9 cellular contexts compared by ENCODE assay signal in genomic region chr1:34924759-34925555, GRCh38. TPM values are rescaled to one million over a fixed set of nuclear protein-coding genes. Genes with fewer than 3 reads are reported as not detected.
DNase-seq lines count a peak whose midpoint lies in the region; ATAC-seq, FAIRE-seq and TF ChIP-seq lines count a peak whose summit lies in the region.
"Had no signal": no experiment of that assay in that cellular context is flagged by ENCODE, and none has a peak within 500 bp of the region (broad histone marks: within the 10 kb centered on the region; RNA-seq: fewer than 3 reads in every experiment).

No MANE protein-coding gene starts in this region.

- H3K4me1 ChIP-seq in left ventricle myocardium inferior (peaks cover 14% of the 10 kb centered on the region), esophagus squamous epithelium (peaks cover 3 to 19% (median 12%) of the 10 kb centered on the region in 3 donors)

- TF ChIP-seq CTCF in left ventricle myocardium inferior (IDR thresholded peaks at IDR 0.05; ENCODE audit: borderline replicate concordance) = no peak
- no peak for TF ChIP-seq CTCF in esophagus squamous epithelium (IDR thresholded peaks at IDR 0.05)

- H3K4me1 Mint-ChIP-seq in activated naive CD8-positive, alpha-beta T cell treated with anti-CD3 and anti-CD28 coated beads, Interleukin-2, amount 50 U/mL, for 24 hours = peaks cover 6% of the 10 kb centered on the region

- DNase-seq in GM12891 (ENCODE audit: insufficient read length, low spot score) (peak; percentile 62), OCI-M1 (lab: John Stamatoyannopoulos, UW) (peak; percentile 74), left ventricle myocardium inferior (peak; percentile 56), DMS153 (lab: John Stamatoyannopoulos, UW) (no peak), esophagus squamous epithelium (lab: John Stamatoyannopoulos, UW) (no peak)
- DNase-seq in activated naive CD8-positive, alpha-beta T cell treated with anti-CD3 and anti-CD28 coated beads, Interleukin-2, amount 50 U/mL, for 24 hours = peak; percentile 78
- DNase-seq in stimulated activated CD4-positive, alpha-beta T cell treated with anti-CD3 and anti-CD28 coated beads, Interleukin-15, amount 100 ng/mL, for 48 hours (ENCODE audit: low read depth in 2 of 2) = peak; percentile 11 to 40

- H3K4me3 ChIP-seq in left ventricle myocardium inferior = no peak overlapping the region
- no peak overlapping the region for H3K4me3 ChIP-seq in esophagus squamous epithelium

- no peak for TF ChIP-seq POLR2A in GM12891 (IDR thresholded peaks at IDR 0.05; ENCODE audit: low read depth, low read length)
- TF ChIP-seq POLR2A in esophagus squamous epithelium (IDR thresholded peaks at IDR 0.05) = no peak

- 7 to 8% methylated on average over 7 to 10 of the region's 16 CpGs for WGBS in esophagus squamous epithelium, 2 donors

- H3K9me3 ChIP-seq in left ventricle myocardium inferior (replicated peaks) (no peaks in the 10 kb centered on the region), esophagus squamous epithelium (no peaks in the 10 kb centered on the region)

- H3K27ac ChIP-seq in left ventricle myocardium inferior (replicated peaks) (no peak overlapping the region), esophagus squamous epithelium (no peak overlapping the region)

- ATAC-seq in activated naive CD8-positive, alpha-beta T cell treated with anti-CD3 and anti-CD28 coated beads, Interleukin-2, amount 50 U/mL, for 24 hours = no peak
- no peak for ATAC-seq in GM18502 (IDR thresholded peaks at IDR 0.05; ENCODE audit: poor library complexity, unreplicated experiment)

- peak; percentile 51 for FAIRE-seq in GM12891 (lab: Jason Lieb, UNC)
- FAIRE-seq: islet of Langerhans had no signal

- no peaks in the 10 kb centered on the region for H3K9me3 Mint-ChIP-seq in activated naive CD8-positive, alpha-beta T cell treated with anti-CD3 and anti-CD28 coated beads, Interleukin-2, amount 50 U/mL, for 24 hours

- H3K27me3 ChIP-seq in left ventricle myocardium inferior (ENCODE audit: low read depth) (peaks cover 97% of the 10 kb centered on the region), esophagus squamous epithelium (peaks cover 5 to 99% (median 22%) of the 10 kb centered on the region in 4 donors)

- H3K36me3 Mint-ChIP-seq in activated naive CD8-positive, alpha-beta T cell treated with anti-CD3 and anti-CD28 coated beads, Interleukin-2, amount 50 U/mL, for 24 hours (ENCODE audit: low read depth) = no peaks in the 10 kb centered on the region

- peaks cover 68% of the 10 kb centered on the region for H3K27me3 Mint-ChIP-seq in activated naive CD8-positive, alpha-beta T cell treated with anti-CD3 and anti-CD28 coated beads, Interleukin-2, amount 50 U/mL, for 24 hours

- H3K36me3 ChIP-seq in left ventricle myocardium inferior (no peaks in the 10 kb centered on the region), esophagus squamous epithelium (no peaks in the 10 kb centered on the region)

- intact Hi-C loops in left ventricle myocardium inferior (cut with micrococcal nuclease) (no loop called here), esophagus squamous epithelium (cut with DNase I) (no loop called here)

- no peak overlapping the region for H3K27ac Mint-ChIP-seq in activated naive CD8-positive, alpha-beta T cell treated with anti-CD3 and anti-CD28 coated beads, Interleukin-2, amount 50 U/mL, for 24 hours

- no peak overlapping the region for H3K4me3 Mint-ChIP-seq in activated naive CD8-positive, alpha-beta T cell treated with anti-CD3 and anti-CD28 coated beads, Interleukin-2, amount 50 U/mL, for 24 hours

TF ChIP-seq in GM12891, 5 proteins besides CTCF, POLR2A, EP300 and RAD21:
- TF ChIP-seq TAF1 (IDR thresholded peaks at IDR 0.05; ENCODE audit: low read depth, low read length) (no peak), POLR2AphosphoS5 (IDR thresholded peaks at IDR 0.05; ENCODE audit: low read depth, low read length) (no peak), PAX5 (IDR thresholded peaks at IDR 0.05; ENCODE audit: insufficient read depth, low read length, severe bottlenecking) (no peak), SPI1 (IDR thresholded peaks at IDR 0.05; ENCODE audit: low read depth, low read length) (0 out of 2 replicates have a peak, but pooled peaks have one; percentile 13), POU2F2 (IDR thresholded peaks at IDR 0.05; ENCODE audit: low read depth, low read length) (no peak)

RNA-seq across cellular contexts. Expression of gene DLGAP3, which starts 4.5 kb away (rescaled TPM):
- polyA plus RNA-seq in GM12891 (2012; ENCODE audit: low read depth, missing spikeins) = 0.18 TPM
- 0.05 TPM for total RNA-seq in left ventricle myocardium inferior
- total RNA-seq in esophagus squamous epithelium = under 1 TPM in 2 of 4 donors, not detected in 2; 0.18 to 0.19 TPM

Comparison
In these comparisons a context has a peak if more than half of its experiments do, and no peak if none do; other contexts are left out.
1. DNase-seq: peak in GM12891 (single experiment), OCI-M1 (single experiment), activated naive CD8-positive, alpha-beta T cell treated with anti-CD3 and anti-CD28 coated beads, Interleukin-2, amount 50 U/mL, for 24 hours (single experiment), left ventricle myocardium inferior (single experiment) and stimulated activated CD4-positive, alpha-beta T cell treated with anti-CD3 and anti-CD28 coated beads, Interleukin-15, amount 100 ng/mL, for 48 hours (2 of 2); none in DMS153 (single experiment) and esophagus squamous epithelium (single experiment).